In genomic region chr1:119431836-119432235, GRCh38 we compare ENCODE assay signal across 32 cellular contexts. TPM values are rescaled to one million over a fixed set of nuclear protein-coding genes. Genes with fewer than 3 reads are reported as not detected.
"Had no signal": no experiment of that assay in that cellular context is flagged by ENCODE, and none has a peak within 500 bp of the region (broad histone marks: within the 10 kb centered on the region; RNA-seq: fewer than 3 reads in every experiment).

No MANE protein-coding gene starts in this region.

- H3K36me3 ChIP-seq: breast epithelium had no signal

- DNase-seq: activated CD4-positive, alpha-beta memory T cell treated with anti-CD3 and anti-CD28 coated beads, Interleukin-2, amount 10 ng/mL, durations not matched to agents 7 days and 5 days; activated CD4-positive, alpha-beta T cell treated with anti-CD3 and anti-CD28 coated beads for 4 hours; activated CD4-positive, alpha-beta T cell treated with anti-CD3 and anti-CD28 coated beads, Interleukin-2, amount 50 U/mL, for 1 hour; activated CD4-positive, CD25-positive, alpha-beta regulatory T cell treated with anti-CD3 and anti-CD28 coated beads, Interleukin-2, amount 50 U/mL, for 72 hours; activated CD8-positive, alpha-beta memory T cell treated with anti-CD3 and anti-CD28 coated beads for 24 hours; activated CD8-positive, alpha-beta memory T cell treated with anti-CD3 and anti-CD28 coated beads, Interleukin-2, amount 10 ng/mL, durations not matched to agents 7 days and 5 days; activated CD8-positive, alpha-beta memory T cell treated with anti-CD3 and anti-CD28 coated beads, Interleukin-2, amount 50 U/mL, for 48 hours; activated effector memory CD4-positive, alpha-beta T cell treated with Interleukin-2 at 50 U/mL for 16 hours; activated naive CD4-positive, alpha-beta T cell treated with anti-CD3 and anti-CD28 coated beads, Interleukin-2, amount 50 U/mL, for 16 hours; activated naive CD8-positive, alpha-beta T cell treated with anti-CD3 and anti-CD28 coated beads for 36 hours; activated T-cell treated with anti-CD3 and anti-CD28 coated beads, Interleukin-2, amount 50 U/mL, for 48 hours; body of pancreas; MM.1S; MV-4-11; NCI-H1092; NCI-H1436 treated with DMSO at 0.1 percent for 48 hours; NCI-H1694 treated with DMSO at 0.1 percent for 48 hours; NCI-H2029; NCI-H510A; NCI-H748 treated with DMSO at 0.1 percent for 48 hours; NK-92 treated with Interleukin-12 subunit alpha and Interleukin-12 subunit beta, amount 100 ng/mL, for 24 hours; Right ventricle myocardium superior; SW 1271; T-helper 1 cell; T-helper 2 cell; T-helper 9 cell had no signal

- H3K9me3 ChIP-seq: body of pancreas, breast epithelium had no signal

- ATAC-seq: activated CD8-positive, alpha-beta memory T cell treated with anti-CD3 and anti-CD28 coated beads, Interleukin-2, amount 10 ng/mL, durations not matched to agents 7 days and 5 days; body of pancreas; WTC11 had no signal

- H3K27ac ChIP-seq: body of pancreas, breast epithelium, KMS-11 had no signal

- H3K4me3 ChIP-seq: body of pancreas, breast epithelium had no signal

- H3K9ac ChIP-seq: KMS-11 had no signal

- H3K4me2 ChIP-seq: KMS-11 had no signal

- H3K27me3 ChIP-seq: body of pancreas, breast epithelium had no signal

- H3K4me1 ChIP-seq: body of pancreas, breast epithelium had no signal

RNA-seq across cellular contexts. Expression of gene HSD3B2, which starts 16.9 kb away (rescaled TPM):
- total RNA-seq: activated CD4-positive, alpha-beta memory T cell treated with anti-CD3 and anti-CD28 coated beads, Interleukin-2, amount 10 ng/mL, durations not matched to agents 7 days and 5 days; activated CD8-positive, alpha-beta memory T cell treated with anti-CD3 and anti-CD28 coated beads, Interleukin-2, amount 10 ng/mL, durations not matched to agents 7 days and 5 days; activated naive CD8-positive, alpha-beta T cell treated with anti-CD3 and anti-CD28 coated beads for 36 hours; astrocyte; body of pancreas; breast epithelium; chondrocyte; LHCN-M2; Right ventricle myocardium superior had no signal
